ENCODE assay signal across 7 cellular contexts in the genomic region with DNA sequence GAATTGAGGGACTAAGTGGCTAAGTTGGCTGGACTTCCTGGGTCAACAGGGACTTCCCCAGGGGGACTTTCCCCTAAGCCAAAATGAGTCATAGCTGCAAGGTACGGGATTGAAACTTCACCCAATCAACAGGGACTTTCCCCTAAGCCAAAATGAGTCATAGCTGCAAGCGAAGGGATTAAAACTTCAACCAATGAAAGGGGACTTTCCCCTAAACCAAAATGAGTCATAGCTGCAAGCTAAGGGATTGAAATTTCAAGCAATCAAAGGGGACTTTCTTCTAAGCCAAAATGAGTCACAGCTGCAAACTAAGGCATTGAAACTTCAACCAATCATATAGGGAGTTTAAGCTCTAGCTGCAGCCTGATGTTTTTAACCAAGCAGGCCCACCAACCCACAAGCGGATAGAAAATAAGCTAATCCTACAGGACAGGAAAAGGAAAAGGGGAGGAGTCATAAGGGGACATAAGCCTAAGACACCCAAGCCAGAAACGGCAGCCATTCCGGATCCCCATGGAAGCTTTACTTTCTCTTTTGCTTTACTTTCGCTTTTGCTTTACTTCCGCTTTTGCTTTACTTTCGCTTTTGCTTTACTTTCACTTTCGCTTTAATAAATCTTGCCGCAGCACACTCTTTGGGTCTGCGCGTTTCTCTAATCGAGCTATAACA.
DNase-seq lines count a peak whose midpoint lies in the region; ATAC-seq and TF ChIP-seq lines count a peak whose summit lies in the region.

No MANE protein-coding gene starts in this region.

- no peak overlapping the region for H3K27ac ChIP-seq in thoracic aorta

- DNase-seq in NOMO-1 treated with DMSO at 0.1 percent for 48 hours (lab: John Stamatoyannopoulos, UW; ENCODE audit: unreplicated experiment) (peak; percentile 81), activated T-helper 1 cell treated with Interleukin-2 at 50 U/mL for 16 hours (ENCODE audit: low read depth) (peak; percentile 29), lung microvascular endothelial cell (ENCODE audit: low read depth in 2 of 2) (peak; percentile 7 to 26), thoracic aorta (ENCODE audit: low spot score) (no peak), BE2C (no peak)

- H3K4me3 ChIP-seq in thoracic aorta (peak overlapping the region; percentile 10), BE2C (ENCODE audit: low read depth, low read length) (no peak overlapping the region)

- no peaks in the 10 kb centered on the region for H3K4me1 ChIP-seq in thoracic aorta (ENCODE audit: control insufficient read depth in 1 of 2, low read depth in 2 of 2)
- H3K4me1 ChIP-seq in BE2C, result no peaks in the 10 kb centered on the region

- TF ChIP-seq CTCF in thoracic aorta (IDR thresholded peaks at IDR 0.05) (no peak), BE2C (IDR thresholded peaks at IDR 0.05; ENCODE audit: low read depth, low read length) (no peak)

- no peaks in the 10 kb centered on the region for H3K9me3 ChIP-seq in thoracic aorta
- H3K9me3 ChIP-seq in BE2C, result no peaks in the 10 kb centered on the region

- ATAC-seq in GM19025 (IDR thresholded peaks at IDR 0.05; ENCODE audit: low read depth, unreplicated experiment) (peak; percentile 79), HG02973 (IDR thresholded peaks at IDR 0.05; ENCODE audit: unreplicated experiment) (peak; percentile 74), thoracic aorta (ENCODE audit: insufficient number of reproducible peaks, low FRiP score, low read depth) (no peak)

- H3K36me3 ChIP-seq in thoracic aorta (no peaks in the 10 kb centered on the region), BE2C (no peaks in the 10 kb centered on the region)

- H3K27me3 ChIP-seq in thoracic aorta (replicated peaks; ENCODE audit: insufficient read depth) (no peaks in the 10 kb centered on the region), BE2C (no peaks in the 10 kb centered on the region)

Comparison
In these comparisons a context has a peak if more than half of its experiments do, and no peak if none do; other contexts are left out.
1. DNase-seq: peak in NOMO-1 treated with DMSO at 0.1 percent for 48 hours (single experiment), activated T-helper 1 cell treated with Interleukin-2 at 50 U/mL for 16 hours (single experiment) and lung microvascular endothelial cell (2 of 2); none in thoracic aorta (single experiment) and BE2C (single experiment).